ENCODE assay signal across 15 cellular contexts in genomic region chr6:75484535-75484934, GRCh38. TPM values are rescaled to one million over a fixed set of nuclear protein-coding genes. Genes with fewer than 3 reads are reported as not detected.
DNase-seq lines count a peak whose midpoint lies in the region; ATAC-seq and TF ChIP-seq lines count a peak whose summit lies in the region.
"Had no signal": no experiment of that assay in that cellular context is flagged by ENCODE, and none has a peak within 500 bp of the region (broad histone marks: within the 10 kb centered on the region; RNA-seq: fewer than 3 reads in every experiment).

No MANE protein-coding gene starts in this region.

- H3K4me3 Mint-ChIP-seq in WTC11 (no peak overlapping the region), nephron progenitor cell (no peak overlapping the region)
- no peak overlapping the region for H3K4me3 Mint-ChIP-seq in activated T-helper 2 cell treated with anti-CD3 and anti-CD28 coated beads, Interferon-gamma antibody, Interleukin-2, Interleukin-4, amounts not matched to agents 10 μg/mL and 5 μg/mL and 100 μg/mL, durations not matched to agents 14 hours and 24 hours and 36 hours (ENCODE audit: low read depth)
- H3K4me3 Mint-ChIP-seq: nephron had no signal

- DNase-seq in WTC11 (ENCODE audit: low spot score) (no peak), nephron progenitor cell (no peak), anterior cingulate cortex (lab: John Stamatoyannopoulos, UW) (no peak)
- no peak for DNase-seq in activated T-helper 2 cell treated with anti-CD3 and anti-CD28 coated beads, Interferon-gamma antibody, Interleukin-2, Interleukin-4, amounts not matched to agents 10 μg/mL and 5 μg/mL and 100 μg/mL, durations not matched to agents 14 hours and 24 hours and 36 hours (ENCODE audit: low spot score)
- DNase-seq: DMS 273 treated with DMSO at 0.1 percent for 48 hours; hippocampal formation; left ventricle myocardium inferior; NCI-H2029; stimulated activated naive CD4-positive, alpha-beta T cell treated with Interleukin-2 at 50 U/mL for 16 hours; T-helper 9 cell had no signal

- no peaks in the 10 kb centered on the region for H3K36me3 Mint-ChIP-seq in WTC11
- H3K36me3 Mint-ChIP-seq in nephron progenitor cell (ENCODE audit: low read depth): no peaks in the 10 kb centered on the region
- no peaks in the 10 kb centered on the region for H3K36me3 Mint-ChIP-seq in activated T-helper 2 cell treated with anti-CD3 and anti-CD28 coated beads, Interferon-gamma antibody, Interleukin-2, Interleukin-4, amounts not matched to agents 10 μg/mL and 5 μg/mL and 100 μg/mL, durations not matched to agents 14 hours and 24 hours and 36 hours (ENCODE audit: low read depth)

- H3K27ac Mint-ChIP-seq in WTC11 (no peak overlapping the region), nephron progenitor cell (no peak overlapping the region)
- no peak overlapping the region for H3K27ac Mint-ChIP-seq in activated T-helper 2 cell treated with anti-CD3 and anti-CD28 coated beads, Interferon-gamma antibody, Interleukin-2, Interleukin-4, amounts not matched to agents 10 μg/mL and 5 μg/mL and 100 μg/mL, durations not matched to agents 14 hours and 24 hours and 36 hours

- POLR2A ChIA-PET in WTC11 (lab: Charles Lee): interaction anchor here (0.8 kb wide), 1 partner anchor 167 kb away, joined by 3 read pairs; no protein-coding TSS in a partner anchor

- ATAC-seq in GM18907 (IDR thresholded peaks at IDR 0.05; ENCODE audit: unreplicated experiment) (peak; percentile 99), GM21619 (IDR thresholded peaks at IDR 0.05; ENCODE audit: unreplicated experiment) (peak; percentile 99), HG03095 (IDR thresholded peaks at IDR 0.05; ENCODE audit: unreplicated experiment) (peak; percentile 81), WTC11 (peak; percentile 19; the same call in 1 of the 2 replicates), HG03280 (IDR thresholded peaks at IDR 0.05; ENCODE audit: unreplicated experiment) (no peak)

- TF ChIP-seq CTCF in WTC11 (IDR thresholded peaks at IDR 0.05): no peak
- no peak for TF ChIP-seq CTCF in nephron progenitor cell (IDR thresholded peaks at IDR 0.05)

- peaks cover 28% of the 10 kb centered on the region for H3K4me1 Mint-ChIP-seq in WTC11
- no peaks in the 10 kb centered on the region for H3K4me1 Mint-ChIP-seq in nephron progenitor cell
- H3K4me1 Mint-ChIP-seq in activated T-helper 2 cell treated with anti-CD3 and anti-CD28 coated beads, Interferon-gamma antibody, Interleukin-2, Interleukin-4, amounts not matched to agents 10 μg/mL and 5 μg/mL and 100 μg/mL, durations not matched to agents 14 hours and 24 hours and 36 hours (ENCODE audit: low read depth): no peaks in the 10 kb centered on the region

- no peaks in the 10 kb centered on the region for H3K27me3 Mint-ChIP-seq in WTC11 (ENCODE audit: low read depth)
- H3K27me3 Mint-ChIP-seq in nephron progenitor cell (ENCODE audit: low read depth, poor library complexity): no peaks in the 10 kb centered on the region
- peaks cover 23% of the 10 kb centered on the region for H3K27me3 Mint-ChIP-seq in activated T-helper 2 cell treated with anti-CD3 and anti-CD28 coated beads, Interferon-gamma antibody, Interleukin-2, Interleukin-4, amounts not matched to agents 10 μg/mL and 5 μg/mL and 100 μg/mL, durations not matched to agents 14 hours and 24 hours and 36 hours (ENCODE audit: low read depth)

- CTCF ChIA-PET in WTC11 (lab: Charles Lee): interaction anchor here (1.2 to 1.5 kb wide), 2 partner anchors 100 to 241 kb away, joined by 3 read pairs; partner anchors contain the start of gene COX7A2

- H3K9me3 Mint-ChIP-seq in WTC11 (no peaks in the 10 kb centered on the region), nephron progenitor cell (no peaks in the 10 kb centered on the region)
- no peaks in the 10 kb centered on the region for H3K9me3 Mint-ChIP-seq in activated T-helper 2 cell treated with anti-CD3 and anti-CD28 coated beads, Interferon-gamma antibody, Interleukin-2, Interleukin-4, amounts not matched to agents 10 μg/mL and 5 μg/mL and 100 μg/mL, durations not matched to agents 14 hours and 24 hours and 36 hours
- H3K9me3 Mint-ChIP-seq: nephron had no signal

- intact Hi-C loops in activated T-helper 2 cell treated with anti-CD3 and anti-CD28 coated beads, Interferon-gamma antibody, Interleukin-2, Interleukin-4, amounts not matched to agents 10 μg/mL and 5 μg/mL and 100 μg/mL, durations not matched to agents 14 hours and 24 hours and 36 hours (cut with micrococcal nuclease): no loop called here

TF ChIP-seq in WTC11, 78 proteins besides CTCF, POLR2A, EP300 and RAD21:
- TF ChIP-seq KAT7 (CRISPR knock-in tag; IDR thresholded peaks at IDR 0.05; ENCODE audit: borderline replicate concordance): no peak
- TF ChIP-seq NR2C2 (CRISPR knock-in tag; IDR thresholded peaks at IDR 0.05): no peak
- no peak for TF ChIP-seq IRF1 (CRISPR knock-in tag; IDR thresholded peaks at IDR 0.05)
- TF ChIP-seq JAZF1 (CRISPR knock-in tag; IDR thresholded peaks at IDR 0.05): no peak
- TF ChIP-seq ELF4 (CRISPR knock-in tag; IDR thresholded peaks at IDR 0.05; ENCODE audit: low read depth): no peak
- TF ChIP-seq USF1 (CRISPR knock-in tag; IDR thresholded peaks at IDR 0.05): no peak
- no peak for TF ChIP-seq HMGA2 (CRISPR knock-in tag; IDR thresholded peaks at IDR 0.05)
- TF ChIP-seq, protein P1, sequence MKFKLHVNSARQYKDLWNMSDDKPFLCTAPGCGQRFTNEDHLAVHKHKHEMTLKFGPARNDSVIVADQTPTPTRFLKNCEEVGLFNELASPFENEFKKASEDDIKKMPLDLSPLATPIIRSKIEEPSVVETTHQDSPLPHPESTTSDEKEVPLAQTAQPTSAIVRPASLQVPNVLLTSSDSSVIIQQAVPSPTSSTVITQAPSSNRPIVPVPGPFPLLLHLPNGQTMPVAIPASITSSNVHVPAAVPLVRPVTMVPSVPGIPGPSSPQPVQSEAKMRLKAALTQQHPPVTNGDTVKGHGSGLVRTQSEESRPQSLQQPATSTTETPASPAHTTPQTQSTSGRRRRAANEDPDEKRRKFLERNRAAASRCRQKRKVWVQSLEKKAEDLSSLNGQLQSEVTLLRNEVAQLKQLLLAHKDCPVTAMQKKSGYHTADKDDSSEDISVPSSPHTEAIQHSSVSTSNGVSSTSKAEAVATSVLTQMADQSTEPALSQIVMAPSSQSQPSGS (CRISPR knock-in tag; IDR thresholded peaks at IDR 0.05; ENCODE audit: borderline replicate concordance, low read depth): no peak
- TF ChIP-seq, protein P2, sequence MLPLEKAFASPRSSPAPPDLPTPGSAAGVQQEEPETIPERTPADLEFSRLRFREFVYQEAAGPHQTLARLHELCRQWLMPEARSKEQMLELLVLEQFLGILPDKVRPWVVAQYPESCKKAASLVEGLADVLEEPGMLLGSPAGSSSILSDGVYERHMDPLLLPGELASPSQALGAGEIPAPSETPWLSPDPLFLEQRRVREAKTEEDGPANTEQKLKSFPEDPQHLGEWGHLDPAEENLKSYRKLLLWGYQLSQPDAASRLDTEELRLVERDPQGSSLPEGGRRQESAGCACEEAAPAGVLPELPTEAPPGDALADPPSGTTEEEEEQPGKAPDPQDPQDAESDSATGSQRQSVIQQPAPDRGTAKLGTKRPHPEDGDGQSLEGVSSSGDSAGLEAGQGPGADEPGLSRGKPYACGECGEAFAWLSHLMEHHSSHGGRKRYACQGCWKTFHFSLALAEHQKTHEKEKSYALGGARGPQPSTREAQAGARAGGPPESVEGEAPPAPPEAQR (CRISPR knock-in tag; IDR thresholded peaks at IDR 0.05): no peak
- no peak for TF ChIP-seq ATF3 (CRISPR knock-in tag; conservative IDR thresholded peaks at IDR 0.05)
- TF ChIP-seq ZNF121 (CRISPR knock-in tag; IDR thresholded peaks at IDR 0.05): no peak
- TF ChIP-seq SMAD4 (CRISPR knock-in tag; IDR thresholded peaks at IDR 0.05): no peak

RNA-seq across cellular contexts. Expression of gene FILIP1, which starts 9.1 kb away (rescaled TPM):
- 2.9 to 5.6 TPM (median 5.1 TPM) in 3 replicates for total RNA-seq in WTC11 (2021)
- total RNA-seq in activated T-helper 2 cell treated with anti-CD3 and anti-CD28 coated beads, Interferon-gamma antibody, Interleukin-2, Interleukin-4, amounts not matched to agents 10 μg/mL and 5 μg/mL and 100 μg/mL, durations not matched to agents 14 hours and 24 hours and 36 hours: not detected in 2 replicates
